ENCODE assay signal across 8 cellular contexts in the genomic region with DNA sequence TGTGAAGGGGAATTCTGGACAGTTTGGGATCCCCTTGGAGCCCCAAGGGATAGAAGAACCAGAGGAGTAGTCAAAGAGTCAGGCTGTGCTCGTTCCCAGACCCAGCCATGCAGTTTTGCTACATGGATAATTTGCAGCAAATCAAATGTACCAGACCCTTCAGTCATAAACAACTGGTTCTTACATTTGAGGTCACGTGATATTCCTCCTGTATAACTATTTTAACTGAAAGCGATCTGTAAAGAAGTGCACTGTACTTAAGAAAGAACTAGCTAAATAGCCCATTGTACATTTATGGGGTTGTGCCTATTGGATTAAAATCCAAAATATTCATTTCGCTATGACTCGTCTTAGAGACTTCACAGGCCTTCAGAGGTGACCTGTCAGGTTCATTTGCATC.
"Had no signal": no experiment of that assay in that cellular context is flagged by ENCODE, and none has a peak within 500 bp of the region (broad histone marks: within the 10 kb centered on the region; RNA-seq: fewer than 3 reads in every experiment).

No MANE protein-coding gene starts in this region.

- H3K27me3 Mint-ChIP-seq: IgD-negative memory B cell had no signal

- H3K36me3 Mint-ChIP-seq: IgD-negative memory B cell had no signal

- H3K4me2 ChIP-seq: GM23338 had no signal

- H3K4me1 Mint-ChIP-seq: IgD-negative memory B cell had no signal

- H2AFZ ChIP-seq: GM23338 had no signal

- H3K9me3 Mint-ChIP-seq: GM23338, H9 had no signal

- H3K27ac Mint-ChIP-seq: GM23338, H9, IgD-negative memory B cell had no signal

- FAIRE-seq: H1, H54, HTR-8/SVneo had no signal

- DNase-seq: H9, HCEC 1CT, KG1 had no signal

- H3K4me3 ChIP-seq: GM23338 had no signal

- H3K4me3 Mint-ChIP-seq: GM23338, H9, IgD-negative memory B cell had no signal
